ENCODE assay signal across 18 cellular contexts in genomic region chr4:25500626-25501318, GRCh38.
DNase-seq lines count a peak whose midpoint lies in the region; ATAC-seq and TF ChIP-seq lines count a peak whose summit lies in the region.
"Had no signal": no experiment of that assay in that cellular context is flagged by ENCODE, and none has a peak within 500 bp of the region (broad histone marks: within the 10 kb centered on the region; RNA-seq: fewer than 3 reads in every experiment).

No MANE protein-coding gene starts in this region.

- H3K36me3 ChIP-seq in SK-N-SH (replicated peaks in 1 of 2; ENCODE audit: control insufficient read depth in 1 of 2, insufficient read depth in 2 of 2, low read length in 1 of 2), result no peaks in the 10 kb centered on the region
- H3K36me3 ChIP-seq: brain microvascular endothelial cell, spleen had no signal

- H3K27ac ChIP-seq in SK-N-SH (ENCODE audit: low read depth in 2 of 2, low read length in 1 of 2), result no peak overlapping the region
- H3K27ac ChIP-seq: 22Rv1, brain microvascular endothelial cell, spleen had no signal

- ATAC-seq in SK-N-SH treated with all-trans-retinoic acid at 6 μM for 48 hours (no peak), HG03108 (IDR thresholded peaks at IDR 0.05; ENCODE audit: unreplicated experiment) (no peak), sciatic nerve (no peak), GM21367 (IDR thresholded peaks at IDR 0.05; ENCODE audit: unreplicated experiment) (no peak), HG03457 (IDR thresholded peaks at IDR 0.05; ENCODE audit: unreplicated experiment) (no peak)
- ATAC-seq: activated CD8-positive, alpha-beta T cell treated with anti-CD3 and anti-CD28 coated beads, Interleukin-2, amount 10 ng/mL, durations not matched to agents 7 days and 5 days; effector memory CD8-positive, alpha-beta T cell; Panc1 had no signal

- POLR2A ChIA-PET in SK-N-SH (lab: Yijun Ruan, JAX), result no interaction called here

- no peak for TF ChIP-seq CTCF in SK-N-SH (IDR thresholded peaks at IDR 0.05)

- no peaks in the 10 kb centered on the region for H3F3A ChIP-seq in SK-N-SH (replicated peaks; ENCODE audit: insufficient read depth)

- 12% methylated on average over 8 of the region's 9 CpGs for WGBS in SK-N-SH (ENCODE audit: low lambda C conversion rate)

- CTCF ChIA-PET in SK-N-SH (lab: Yijun Ruan, JAX), result interaction anchor here (0.6 to 0.9 kb wide), 4 partner anchors 13 to 87 kb away, joined by 3 to 4 read pairs (median 3); no protein-coding TSS in a partner anchor

- H2AFZ ChIP-seq in SK-N-SH (ENCODE audit: low read depth), result no peak overlapping the region

- H3K4me2 ChIP-seq in SK-N-SH, result no peak overlapping the region

- no peaks in the 10 kb centered on the region for H3K9me2 ChIP-seq in SK-N-SH

- intact Hi-C loops in sciatic nerve (cut with DNase I), result no loop called here

- no peak for TF ChIP-seq RAD21 in SK-N-SH (IDR thresholded peaks at IDR 0.05; ENCODE audit: low read length)

- H3K79me2 ChIP-seq in SK-N-SH (ENCODE audit: insufficient read depth), result no peaks in the 10 kb centered on the region

- peaks cover 0 to 6% of the 10 kb centered on the region in 2 experiments; a peak in 1 of 4 replicates for H3K4me1 ChIP-seq in SK-N-SH (ENCODE audit: control insufficient read depth in 1 of 2, insufficient read depth in 2 of 2, low read depth in 1 of 2, low read length in 1 of 2)
- H3K4me1 ChIP-seq: spleen had no signal

- H3K27me3 ChIP-seq in SK-N-SH (ENCODE audit: insufficient read depth), result peaks cover 5% of the 10 kb centered on the region; the same call in 1 of the 2 replicates
- H3K27me3 ChIP-seq: brain microvascular endothelial cell, spleen had no signal

- TF ChIP-seq EP300 in SK-N-SH (IDR thresholded peaks at IDR 0.05; ENCODE audit: borderline replicate concordance in 1 of 2, low read depth in 1 of 2, low read length in 1 of 2), result no peak

- no peaks in the 10 kb centered on the region for H3K9me3 ChIP-seq in SK-N-SH

- H4K20me1 ChIP-seq in SK-N-SH (ENCODE audit: insufficient read depth), result no peaks in the 10 kb centered on the region

- DNase-seq in SK-N-SH (peak; percentile 42), NCI-H2227 treated with DMSO at 0.1 percent for 48 hours (lab: John Stamatoyannopoulos, UW) (peak; percentile 76), T1000 (lab: John Stamatoyannopoulos, UW) (peak; percentile 43), sciatic nerve (ENCODE audit: low spot score) (no peak)
- DNase-seq: activated CD8-positive, alpha-beta T cell treated with anti-CD3 and anti-CD28 coated beads, Interleukin-2, amount 10 ng/mL, durations not matched to agents 7 days and 5 days; activated effector memory CD4-positive, alpha-beta T cell treated with anti-CD3 and anti-CD28 coated beads, Interleukin-2, amount 50 U/mL, for 16 hours; brain microvascular endothelial cell; CD4-positive, CD25-positive, alpha-beta regulatory T cell; effector memory CD8-positive, alpha-beta T cell; mesenchymal stem cell; MM.1S; spleen had no signal

- no peak overlapping the region for H3K9ac ChIP-seq in SK-N-SH

- H3K4me3 ChIP-seq in SK-N-SH (ENCODE audit: low read depth in 2 of 2, low read length in 1 of 2), result no peak overlapping the region
- H3K4me3 ChIP-seq: spleen had no signal

TF ChIP-seq in SK-N-SH, 30 proteins besides CTCF, POLR2A, EP300 and RAD21 (continues in another document):
- TF ChIP-seq REST (IDR thresholded peaks at IDR 0.05; ENCODE audit: low read depth, low read length) (no peak), TAF1 (IDR thresholded peaks at IDR 0.05; ENCODE audit: borderline replicate concordance, low read depth, low read length) (no peak), SIN3A (IDR thresholded peaks at IDR 0.05; ENCODE audit: borderline replicate concordance, low read depth, low read length) (no peak), PBX3 (IDR thresholded peaks at IDR 0.05) (no peak), USF1 (IDR thresholded peaks at IDR 0.05; ENCODE audit: borderline replicate concordance, low read depth) (no peak)

TF ChIP-seq in SK-N-SH treated with all-trans-retinoic acid at 6 μM for 48 hours, 23 proteins besides CTCF, POLR2A, EP300 and RAD21:
- TF ChIP-seq ZC3H10 (CRISPR knock-in tag; IDR thresholded peaks at IDR 0.05) (no peak), ARNTL (CRISPR knock-in tag; IDR thresholded peaks at IDR 0.05; ENCODE audit: borderline replicate concordance, low read depth) (no peak), TCF4 (CRISPR knock-in tag; IDR thresholded peaks at IDR 0.05; ENCODE audit: borderline replicate concordance) (no peak), PATZ1 (CRISPR knock-in tag; IDR thresholded peaks at IDR 0.05; ENCODE audit: borderline replicate concordance) (no peak), CSRNP3 (CRISPR knock-in tag; IDR thresholded peaks at IDR 0.05) (no peak), CREB5 (CRISPR knock-in tag; IDR thresholded peaks at IDR 0.05; ENCODE audit: low read depth) (no peak), OSR1 (CRISPR knock-in tag; IDR thresholded peaks at IDR 0.05) (no peak), ZNF70 (CRISPR knock-in tag; IDR thresholded peaks at IDR 0.05) (no peak), TSHZ2 (CRISPR knock-in tag; IDR thresholded peaks at IDR 0.05) (no peak), TOX (CRISPR knock-in tag; IDR thresholded peaks at IDR 0.05; ENCODE audit: borderline replicate concordance) (no peak), ZFP30 (CRISPR knock-in tag; IDR thresholded peaks at IDR 0.05) (no peak), GLIS3 (CRISPR knock-in tag; IDR thresholded peaks at IDR 0.05) (no peak), ZNF8 (CRISPR knock-in tag; IDR thresholded peaks at IDR 0.05) (no peak)
TF ChIP-seq in SK-N-SH treated with all-trans-retinoic acid at 6 μM for 48 hours: peak in this region for 0.
